ENCODE assay signal across 9 cellular contexts in the genomic region with DNA sequence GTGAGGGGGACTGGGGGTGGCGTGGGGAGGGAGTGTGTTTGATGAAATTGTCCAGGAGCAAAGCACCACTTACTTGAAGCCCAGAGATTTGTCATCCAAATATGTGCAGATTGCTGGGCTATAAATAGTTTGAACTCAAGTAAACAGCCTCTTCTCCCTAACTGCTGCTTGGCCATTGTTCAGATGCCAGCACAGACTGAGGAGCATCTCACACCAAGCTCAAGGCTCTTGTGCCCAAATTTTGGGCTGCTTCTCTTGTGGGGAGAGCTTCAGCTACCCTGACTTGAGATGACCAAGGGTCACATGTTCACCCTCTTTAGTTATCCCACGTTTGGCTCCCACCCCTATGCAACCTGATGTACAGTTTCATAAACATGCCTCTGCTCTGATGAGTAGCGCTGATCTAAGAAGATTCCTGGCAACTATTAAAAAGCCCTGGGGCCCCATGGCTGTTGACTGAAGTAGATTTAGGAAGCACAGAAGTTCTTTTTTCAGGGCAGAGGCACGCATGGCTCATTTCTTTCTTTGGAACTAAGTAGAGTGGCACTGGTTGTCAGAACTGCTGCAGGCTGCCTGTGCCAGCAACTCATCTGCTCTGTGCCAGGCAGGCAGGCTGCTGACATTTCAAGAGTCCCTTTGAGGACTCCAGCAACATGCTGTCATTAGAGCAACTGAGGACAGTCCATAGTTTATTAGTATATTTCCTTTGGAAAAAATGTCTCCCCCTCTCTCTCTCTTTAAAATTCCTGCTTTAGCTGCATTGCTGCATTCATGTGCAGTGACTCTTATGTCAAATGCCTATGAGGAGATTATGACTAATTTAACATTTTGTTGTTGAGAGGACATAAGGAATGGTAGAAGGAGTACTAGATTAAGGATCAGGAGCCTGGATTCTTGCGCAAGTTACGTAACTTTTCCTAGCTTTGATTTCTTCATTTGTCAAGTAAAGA. TPM values are rescaled to one million over a fixed set of nuclear protein-coding genes. Genes with fewer than 3 reads are reported as not detected.
DNase-seq lines count a peak whose midpoint lies in the region; ATAC-seq and TF ChIP-seq lines count a peak whose summit lies in the region.
"Had no signal": no experiment of that assay in that cellular context is flagged by ENCODE, and none has a peak within 500 bp of the region (broad histone marks: within the 10 kb centered on the region; RNA-seq: fewer than 3 reads in every experiment).

No MANE protein-coding gene starts in this region.

- peak; percentile 97 for DNase-seq in EH (ENCODE audit: low read depth)
- DNase-seq in heart left ventricle, result peak in 4 of 5 donors; percentile 69 to 87 (median 78)
- DNase-seq in sigmoid colon, result peak; percentile 86
- no peak for DNase-seq in activated gamma-delta T cell treated with Interleukin-2 at 50 U/mL for 16 hours
- no peak for DNase-seq in effector memory CD4-positive, alpha-beta T cell
- DNase-seq in activated effector memory CD4-positive, alpha-beta T cell treated with anti-CD3 and anti-CD28 coated beads, Interleukin-2, amount 50 U/mL, for 16 hours, result no peak

- TF ChIP-seq CTCF in VCaP (conservative IDR thresholded peaks at IDR 0.05) (no peak), heart left ventricle (IDR thresholded peaks at IDR 0.05) (no peak), sigmoid colon (IDR thresholded peaks at IDR 0.05) (no peak)

- no peak overlapping the region for H3K27ac Mint-ChIP-seq in activated T-helper 17 cell treated with anti-CD3 and anti-CD28 coated beads, Interleukin-2, amount 50 U/mL, for 72 hours
- H3K27ac Mint-ChIP-seq: stimulated activated naive CD8-positive, alpha-beta T cell treated with anti-CD3 and anti-CD28 coated beads, Interleukin-15, Interleukin-2, amounts not matched to agents 100 ng/mL and 50 ng/mL, for 24 hours had no signal

- H3K4me1 ChIP-seq in heart left ventricle, result peaks cover 3 to 63% (median 39%) of the 10 kb centered on the region in 12 donors
- H3K4me1 ChIP-seq in sigmoid colon, result peaks cover 0 to 80% (median 79%) of the 10 kb centered on the region in 4 donors
- no peaks in the 10 kb centered on the region for H3K4me1 ChIP-seq in effector memory CD4-positive, alpha-beta T cell (ENCODE audit: control insufficient read depth, insufficient read depth, low read length, poor library complexity, severe bottlenecking)

- peak in 2 of 4 donors; percentile 23 to 64 for TF ChIP-seq EP300 in sigmoid colon (IDR thresholded peaks at IDR 0.05)

- no peaks in the 10 kb centered on the region for H3K9me3 Mint-ChIP-seq in activated T-helper 17 cell treated with anti-CD3 and anti-CD28 coated beads, Interleukin-2, amount 50 U/mL, for 72 hours
- H3K9me3 Mint-ChIP-seq: stimulated activated naive CD8-positive, alpha-beta T cell treated with anti-CD3 and anti-CD28 coated beads, Interleukin-15, Interleukin-2, amounts not matched to agents 100 ng/mL and 50 ng/mL, for 24 hours had no signal

- H3K27ac ChIP-seq in VCaP, result peak overlapping the region; percentile 72
- H3K27ac ChIP-seq in heart left ventricle, result peak overlapping the region; percentile 76 to 96 (median 82)
- peak overlapping the region; percentile 81 to 95 (median 92) for H3K27ac ChIP-seq in sigmoid colon
- H3K27ac ChIP-seq in effector memory CD4-positive, alpha-beta T cell (ENCODE audit: insufficient read depth, low read length, poor library complexity, severe bottlenecking), result no peak overlapping the region

- intact Hi-C loops in heart left ventricle (cut with DNase I) (loop anchor here in 2 of 10 donors (5.0 kb wide), 1 partner anchor 41 kb away; no protein-coding TSS in a partner anchor), sigmoid colon (cut with DNase I) (loop anchor here (5.0 kb wide), 1 partner anchor 34 kb away; no protein-coding TSS in a partner anchor)

- TF ChIP-seq POLR2A in heart left ventricle (IDR thresholded peaks at IDR 0.05), result no peak
- no peak for TF ChIP-seq POLR2A in sigmoid colon (IDR thresholded peaks at IDR 0.05)

- no peaks in the 10 kb centered on the region for H3K36me3 Mint-ChIP-seq in activated T-helper 17 cell treated with anti-CD3 and anti-CD28 coated beads, Interleukin-2, amount 50 U/mL, for 72 hours (ENCODE audit: low read depth)

- peak; percentile 92 to 95 (median 94) for ATAC-seq in heart left ventricle
- ATAC-seq in activated T-helper 17 cell treated with anti-CD3 and anti-CD28 coated beads, Interleukin-2, amount 50 U/mL, for 72 hours (replicated peaks), result no peak

- H3K4me3 ChIP-seq in heart left ventricle (peak overlapping the region in 4 of 12 donors; percentile 1 to 23 (median 8)), sigmoid colon (peak overlapping the region in 1 of 4 donors; percentile 13)
- no peak overlapping the region for H3K4me3 ChIP-seq in effector memory CD4-positive, alpha-beta T cell (ENCODE audit: insufficient read depth, low read depth, low read length, poor library complexity, severe bottlenecking)

- no peaks in the 10 kb centered on the region for H3K27me3 Mint-ChIP-seq in activated T-helper 17 cell treated with anti-CD3 and anti-CD28 coated beads, Interleukin-2, amount 50 U/mL, for 72 hours
- H3K27me3 Mint-ChIP-seq: stimulated activated naive CD8-positive, alpha-beta T cell treated with anti-CD3 and anti-CD28 coated beads, Interleukin-15, Interleukin-2, amounts not matched to agents 100 ng/mL and 50 ng/mL, for 24 hours had no signal

- 28 to 44% (median 39%) methylated on average over 6 of the region's 6 CpGs for WGBS in heart left ventricle, 4 donors
- WGBS in sigmoid colon, 2 donors, result 52 to 59% methylated on average over 6 of the region's 6 CpGs

- no peaks in the 10 kb centered on the region for H3K36me3 ChIP-seq in heart left ventricle
- H3K36me3 ChIP-seq in sigmoid colon, result no peaks in the 10 kb centered on the region
- no peaks in the 10 kb centered on the region for H3K36me3 ChIP-seq in effector memory CD4-positive, alpha-beta T cell (ENCODE audit: control insufficient read depth, insufficient read depth, low read length)

- H3K9me3 ChIP-seq in heart left ventricle, result no peaks in the 10 kb centered on the region
- H3K9me3 ChIP-seq in sigmoid colon, result no peaks in the 10 kb centered on the region
- H3K9me3 ChIP-seq in effector memory CD4-positive, alpha-beta T cell (ENCODE audit: control insufficient read depth, low read length), result no peaks in the 10 kb centered on the region

- no peak overlapping the region for H3K4me3 Mint-ChIP-seq in activated T-helper 17 cell treated with anti-CD3 and anti-CD28 coated beads, Interleukin-2, amount 50 U/mL, for 72 hours
- H3K4me3 Mint-ChIP-seq: stimulated activated naive CD8-positive, alpha-beta T cell treated with anti-CD3 and anti-CD28 coated beads, Interleukin-15, Interleukin-2, amounts not matched to agents 100 ng/mL and 50 ng/mL, for 24 hours had no signal

- H3K27me3 ChIP-seq in heart left ventricle (no peaks in the 10 kb centered on the region), sigmoid colon (no peaks in the 10 kb centered on the region)
- H3K27me3 ChIP-seq in effector memory CD4-positive, alpha-beta T cell (replicated peaks; ENCODE audit: control insufficient read depth, insufficient read depth, low read length, poor library complexity, severe bottlenecking), result no peaks in the 10 kb centered on the region

- H3K4me1 Mint-ChIP-seq in activated T-helper 17 cell treated with anti-CD3 and anti-CD28 coated beads, Interleukin-2, amount 50 U/mL, for 72 hours, result peaks cover 10% of the 10 kb centered on the region

RNA-seq across cellular contexts. Expression of a gene that starts 9.6 kb away (rescaled TPM):
- total RNA-seq in heart left ventricle, result 100 to 1,000 TPM; 156 to 286 (median 200) TPM
- polyA plus RNA-seq in heart left ventricle, result 100 to 1,000 TPM; 155 to 213 TPM
- 100 to 1,000 TPM; 348 to 511 (median 395) TPM for total RNA-seq in sigmoid colon
- 10 to 100 TPM; 43.9 to 78.4 (median 75.7) TPM for polyA plus RNA-seq in sigmoid colon
- 10 to 100 TPM in 1 of 2 donors, 1 to 10 TPM in 1; 4.4 to 11.9 TPM for total RNA-seq in activated T-helper 17 cell treated with anti-CD3 and anti-CD28 coated beads, Interleukin-2, amount 50 U/mL, for 72 hours

RNA-seq across cellular contexts. Expression of a gene that starts 51.0 kb away (rescaled TPM):
- total RNA-seq in heart left ventricle (100 to 1,000 TPM in 4 of 9 donors, 10 to 100 TPM in 5; 85.5 to 114 (median 97.7) TPM), sigmoid colon (100 to 1,000 TPM in 1 of 4 donors, 10 to 100 TPM in 3; 75.9 to 112 (median 88.8) TPM)
- polyA plus RNA-seq in heart left ventricle (10 to 100 TPM; 32.9 to 89.8 TPM), sigmoid colon (10 to 100 TPM; 11.1 to 58.2 (median 21.0) TPM)
- 10 to 100 TPM; 68.7 to 86.8 TPM for total RNA-seq in activated T-helper 17 cell treated with anti-CD3 and anti-CD28 coated beads, Interleukin-2, amount 50 U/mL, for 72 hours

Comparison
In these comparisons a context has a peak if more than half of its experiments do, and no peak if none do; other contexts are left out.
1. DNase-seq: peak in EH (single experiment), heart left ventricle (4 of 5) and sigmoid colon (single experiment); none in activated gamma-delta T cell treated with Interleukin-2 at 50 U/mL for 16 hours (single experiment), effector memory CD4-positive, alpha-beta T cell (0 of 3) and activated effector memory CD4-positive, alpha-beta T cell treated with anti-CD3 and anti-CD28 coated beads, Interleukin-2, amount 50 U/mL, for 16 hours (single experiment).
2. RNA of a gene that starts 9.6 kb away (total RNA-seq): 348 to 511 TPM in sigmoid colon and 156 to 286 TPM in heart left ventricle; 4.4 to 11.9 TPM in activated T-helper 17 cell treated with anti-CD3 and anti-CD28 coated beads, Interleukin-2, amount 50 U/mL, for 72 hours; every median in the first group is over 10 times any median in the second.